Comparison of ENCODE assay signal across 2 cellular contexts in the genomic region with DNA sequence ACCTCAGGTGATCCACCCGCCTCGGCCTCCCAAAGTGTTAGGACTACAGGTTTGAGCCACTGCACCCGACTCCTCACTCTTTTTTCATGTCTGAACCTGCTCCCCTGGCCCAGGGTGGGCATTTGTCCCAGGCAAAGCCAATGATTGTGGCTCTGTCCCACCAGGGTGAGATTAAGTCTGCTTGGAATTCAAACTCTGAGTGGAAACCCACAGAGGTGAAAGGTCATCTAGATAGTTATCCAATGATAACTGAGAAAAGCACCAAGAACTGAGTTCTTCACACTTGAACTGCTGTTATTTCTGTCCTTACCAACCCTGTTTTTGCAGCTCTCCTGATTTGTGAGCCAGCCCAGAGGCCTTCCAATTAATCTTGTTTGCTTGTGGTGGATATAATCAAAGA.
TF ChIP-seq lines count a peak whose summit lies in the region.

No MANE protein-coding gene starts in this region.

TF ChIP-seq in liver, 16 proteins besides CTCF, POLR2A, EP300 and RAD21:
- TF ChIP-seq GABPA (IDR thresholded peaks at IDR 0.05 in 1 of 2, conservative IDR thresholded peaks at IDR 0.05 in 1 of 2) (no peak), JUND (IDR thresholded peaks at IDR 0.05) (no peak), SP1 (IDR thresholded peaks at IDR 0.05) (no peak), HNF4G (IDR thresholded peaks at IDR 0.05) (no peak), EGR1 (IDR thresholded peaks at IDR 0.05; ENCODE audit: low read depth in 2 of 2) (no peak), HNF4A (conservative IDR thresholded peaks at IDR 0.05) (no peak), FOXA2 (IDR thresholded peaks at IDR 0.05) (no peak), FOXA1 (IDR thresholded peaks at IDR 0.05) (no peak)
- TF ChIP-seq, protein P1, sequence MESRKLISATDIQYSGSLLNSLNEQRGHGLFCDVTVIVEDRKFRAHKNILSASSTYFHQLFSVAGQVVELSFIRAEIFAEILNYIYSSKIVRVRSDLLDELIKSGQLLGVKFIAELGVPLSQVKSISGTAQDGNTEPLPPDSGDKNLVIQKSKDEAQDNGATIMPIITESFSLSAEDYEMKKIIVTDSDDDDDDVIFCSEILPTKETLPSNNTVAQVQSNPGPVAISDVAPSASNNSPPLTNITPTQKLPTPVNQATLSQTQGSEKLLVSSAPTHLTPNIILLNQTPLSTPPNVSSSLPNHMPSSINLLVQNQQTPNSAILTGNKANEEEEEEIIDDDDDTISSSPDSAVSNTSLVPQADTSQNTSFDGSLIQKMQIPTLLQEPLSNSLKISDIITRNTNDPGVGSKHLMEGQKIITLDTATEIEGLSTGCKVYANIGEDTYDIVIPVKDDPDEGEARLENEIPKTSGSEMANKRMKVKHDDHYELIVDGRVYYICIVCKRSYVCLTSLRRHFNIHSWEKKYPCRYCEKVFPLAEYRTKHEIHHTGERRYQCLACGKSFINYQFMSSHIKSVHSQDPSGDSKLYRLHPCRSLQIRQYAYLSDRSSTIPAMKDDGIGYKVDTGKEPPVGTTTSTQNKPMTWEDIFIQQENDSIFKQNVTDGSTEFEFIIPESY (IDR thresholded peaks at IDR 0.05): no peak
- TF ChIP-seq, protein P2, sequence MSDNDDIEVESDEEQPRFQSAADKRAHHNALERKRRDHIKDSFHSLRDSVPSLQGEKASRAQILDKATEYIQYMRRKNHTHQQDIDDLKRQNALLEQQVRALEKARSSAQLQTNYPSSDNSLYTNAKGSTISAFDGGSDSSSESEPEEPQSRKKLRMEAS (IDR thresholded peaks at IDR 0.05): no peak
- TF ChIP-seq, protein P3, sequence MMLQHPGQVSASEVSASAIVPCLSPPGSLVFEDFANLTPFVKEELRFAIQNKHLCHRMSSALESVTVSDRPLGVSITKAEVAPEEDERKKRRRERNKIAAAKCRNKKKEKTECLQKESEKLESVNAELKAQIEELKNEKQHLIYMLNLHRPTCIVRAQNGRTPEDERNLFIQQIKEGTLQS (IDR thresholded peaks at IDR 0.05): no peak

TF ChIP-seq in GM23338, 12 proteins besides CTCF, POLR2A, EP300 and RAD21:
- no peak for TF ChIP-seq POLR2AphosphoS5 (IDR thresholded peaks at IDR 0.05; ENCODE audit: low read depth)
- TF ChIP-seq JUNB (IDR thresholded peaks at IDR 0.05; ENCODE audit: unreplicated experiment): no peak
- TF ChIP-seq ZNF331 (CRISPR knock-in tag; IDR thresholded peaks at IDR 0.05; ENCODE audit: low read depth): no peak
- no peak for TF ChIP-seq CREB1 (CRISPR knock-in tag; IDR thresholded peaks at IDR 0.05; ENCODE audit: low read depth)
- TF ChIP-seq STAT1 (IDR thresholded peaks at IDR 0.05; ENCODE audit: unreplicated experiment): no peak
